ENCODE assay signal across 8 cellular contexts in the genomic region with DNA sequence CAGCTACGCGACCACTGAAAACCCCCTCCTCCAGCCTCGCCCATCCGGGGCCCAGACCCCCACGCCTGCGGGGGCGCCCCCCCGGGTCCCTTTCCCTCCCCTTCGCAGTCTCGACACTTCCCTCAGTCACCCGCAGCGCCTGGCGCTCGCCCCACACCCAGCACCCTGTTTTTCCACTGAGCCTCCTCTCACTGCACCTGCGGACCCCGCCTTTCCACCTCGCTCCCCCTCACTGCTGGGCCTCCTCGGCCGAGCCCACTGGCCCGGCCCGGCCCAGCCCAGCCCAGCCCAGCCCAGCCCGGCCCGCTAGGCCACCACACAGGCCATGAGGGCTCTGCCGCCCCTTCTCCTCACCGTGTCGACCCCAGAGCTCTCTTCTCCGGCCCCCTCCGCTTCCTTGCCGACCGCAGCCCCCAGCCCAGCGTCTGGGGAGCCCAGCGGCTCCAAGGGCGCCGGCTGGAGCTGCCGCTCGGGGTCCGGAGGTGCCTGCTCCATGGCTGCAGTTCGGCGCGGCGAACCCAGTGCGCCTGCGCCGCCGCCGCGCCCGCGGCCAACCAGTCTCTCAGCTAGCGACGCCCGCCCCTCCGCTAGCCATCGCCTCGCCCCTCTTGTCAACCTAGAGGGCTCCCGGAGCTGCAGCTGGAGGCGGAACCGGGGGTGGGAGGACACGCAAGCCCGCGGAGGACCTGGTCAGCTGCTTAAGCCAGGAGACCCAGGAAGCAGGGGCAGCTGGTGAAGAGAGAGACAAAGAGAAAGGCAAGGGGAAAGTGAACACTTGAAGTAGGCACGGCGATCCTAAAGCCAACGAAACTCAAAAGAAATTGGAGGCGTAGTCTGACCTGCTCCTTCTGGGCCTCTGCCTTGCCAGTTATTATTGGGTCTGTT. TPM values are rescaled to one million over a fixed set of nuclear protein-coding genes. Genes with fewer than 3 reads are reported as not detected.
DNase-seq lines count a peak whose midpoint lies in the region; ATAC-seq and TF ChIP-seq lines count a peak whose summit lies in the region.

A gene (minus strand): TSS at position 525 of the 885 bp plus-strand sequence. CDS start 30 bp downstream, at position 495.

- TF ChIP-seq POLR2A in adrenal gland (IDR thresholded peaks at IDR 0.05), result peak; percentile 52 to 80

- H3K4me3 ChIP-seq in adrenal gland, result peak within 1 kb of the TSS; percentile 55 to 92 (median 64)
- peak within 1 kb of the TSS; percentile 76 to 97 (median 88) for H3K4me3 ChIP-seq in heart right ventricle

- in situ Hi-C loops in GM13976 (cut with MboI; ENCODE audit: low sequenced_read_pairs, unreplicated experiment), result no loop called here

- H3K27ac ChIP-seq in adrenal gland, result peak within 1 kb of the TSS; percentile 41 to 74 (median 47)
- peak within 1 kb of the TSS; percentile 57 to 92 (median 82) for H3K27ac ChIP-seq in heart right ventricle

- H3K27me3 ChIP-seq in adrenal gland, result no peaks in the 10 kb centered on the region
- H3K27me3 ChIP-seq in heart right ventricle, result no peaks in the 10 kb centered on the region

- no peaks in the 10 kb centered on the region for H3K9me3 Mint-ChIP-seq in type B pancreatic cell

- peak within 1 kb of the TSS; percentile 99 for H3K4me3 Mint-ChIP-seq in type B pancreatic cell

- H3K4me1 Mint-ChIP-seq in type B pancreatic cell (ENCODE audit: unreplicated experiment), result peaks cover 21% of the 10 kb centered on the region

- H3K4me1 ChIP-seq in adrenal gland (replicated peaks in 1 of 2), result peaks cover 9 to 25% of the 10 kb centered on the region in 2 donors
- H3K4me1 ChIP-seq in heart right ventricle, result peaks cover 0 to 40% (median 26%) of the 10 kb centered on the region in 9 donors

- H3K36me3 Mint-ChIP-seq in type B pancreatic cell, result peaks cover 16% of the 10 kb centered on the region

- TF ChIP-seq CTCF in GM13976 (IDR thresholded peaks at IDR 0.05; ENCODE audit: borderline replicate concordance, control extremely low read depth, extremely low read depth, insufficient read depth, missing control alignments) (no peak), adrenal gland (IDR thresholded peaks at IDR 0.05) (no peak), heart right ventricle (IDR thresholded peaks at IDR 0.05) (no peak), type B pancreatic cell (conservative IDR thresholded peaks at IDR 0.05) (no peak)

- 0 to 1% (median 0%) methylated on average over 19 to 65 of the region's 65 CpGs for WGBS in adrenal gland, 4 donors
- WGBS in heart right ventricle, 2 donors, result 0 to 1% methylated on average over 59 to 65 of the region's 65 CpGs

- H3K9me3 ChIP-seq in adrenal gland (replicated peaks in 1 of 3) (no peaks in the 10 kb centered on the region), heart right ventricle (no peaks in the 10 kb centered on the region)

- no peaks in the 10 kb centered on the region for H3K27me3 Mint-ChIP-seq in type B pancreatic cell

- peak within 1 kb of the TSS; percentile 81 for H3K27ac Mint-ChIP-seq in type B pancreatic cell

- intact Hi-C loops in adrenal gland (cut with DNase I), result no loop called here
- intact Hi-C loops in heart right ventricle (cut with DNase I), result loop anchor here in 1 of 10 donors (10.0 kb wide), 1 partner anchor 65 kb away; no protein-coding TSS in a partner anchor
- intact Hi-C loops in posterior cingulate gyrus (cut with DNase I), result loop anchor here (5.0 kb wide), 1 partner anchor 77 kb away; a partner anchor contains a TSS

- peak; percentile 93 for DNase-seq in GM13976 (ENCODE audit: low spot score)
- peak; percentile 99 for DNase-seq in NCI-H146 (lab: John Stamatoyannopoulos, UW)
- DNase-seq in T-helper 1 cell, result peak; percentile 78 to 91 (median 81)
- peak; percentile 91 to 97 (median 97) for DNase-seq in adrenal gland
- DNase-seq in heart right ventricle, result peak; percentile 95
- DNase-seq in posterior cingulate gyrus, result peak; percentile 80 to 99 (median 92)
- peak; percentile 90 for DNase-seq in type B pancreatic cell (ENCODE audit: extremely low spot score, unreplicated experiment)

- ATAC-seq in HG02870 (IDR thresholded peaks at IDR 0.05; ENCODE audit: unreplicated experiment) (peak; percentile 77), heart right ventricle (peak; percentile 98 to 100 (median 99))

- H3K36me3 ChIP-seq in adrenal gland (replicated peaks in 1 of 2) (peaks cover 0 to 9% of the 10 kb centered on the region in 2 donors), heart right ventricle (peaks cover 0 to 30% (median 3%) of the 10 kb centered on the region in 9 donors)

RNA-seq across cellular contexts. Expression of the gene that starts here (rescaled TPM):
- total RNA-seq in adrenal gland (10 to 100 TPM; 31.5 to 90.4 (median 51.3) TPM), heart right ventricle (10 to 100 TPM; 15.4 to 25.1 (median 18.2) TPM), type B pancreatic cell (ENCODE audit: low replicate concordance) (34.6 and 36.5 TPM in 2 replicates)
- polyA plus RNA-seq in adrenal gland (10 to 100 TPM; 15.8 to 51.3 (median 19.1) TPM), heart right ventricle (10 to 100 TPM; 18.8 to 19.2 TPM)

Comparison
In these comparisons a context has a peak if more than half of its experiments do, and no peak if none do; other contexts are left out.
1. Peak in every context shown above with its lines: DNase-seq, ATAC-seq, H3K4me3 ChIP-seq and H3K27ac ChIP-seq.